Comparison of ENCODE assay signal across 18 cellular contexts in the genomic region with DNA sequence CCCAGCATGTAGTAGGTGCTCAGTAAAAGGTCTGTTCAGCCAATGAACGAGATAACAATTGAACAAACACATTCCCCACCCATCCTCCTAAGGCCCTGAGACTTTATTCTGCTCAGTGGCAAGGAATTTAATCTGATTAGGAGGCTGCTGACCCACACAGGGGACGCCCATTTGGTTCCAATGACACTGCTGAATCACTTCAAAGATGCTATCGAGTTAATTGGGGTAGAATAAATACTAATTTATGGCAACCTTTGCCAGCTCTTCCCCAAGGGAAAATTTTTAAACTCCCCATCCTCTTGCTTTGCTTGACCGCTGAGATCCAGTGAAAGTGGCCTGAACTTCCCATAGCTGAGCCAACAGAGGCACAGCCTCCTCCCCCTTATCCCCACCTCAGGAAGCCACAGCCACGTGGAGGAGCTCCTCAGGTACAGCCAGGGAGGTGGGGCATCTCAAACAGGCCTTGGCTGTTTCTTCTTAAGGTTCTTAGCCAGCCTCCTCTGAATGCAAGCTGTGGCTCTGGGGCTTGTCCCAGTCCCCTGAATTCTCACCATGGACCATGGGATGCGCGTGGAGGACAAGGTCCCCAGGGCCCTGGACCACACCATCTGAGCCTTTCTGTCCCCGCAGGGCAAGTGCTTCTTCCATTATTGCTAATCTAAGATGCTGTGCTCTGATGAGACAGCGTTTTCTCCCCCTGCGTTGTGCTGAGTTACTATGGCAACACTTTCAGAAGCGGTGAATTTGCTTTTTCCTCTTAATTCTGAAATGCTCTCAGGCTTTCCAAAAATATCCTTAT. TPM values are rescaled to one million over a fixed set of nuclear protein-coding genes. Genes with fewer than 3 reads are reported as not detected.
DNase-seq lines count a peak whose midpoint lies in the region; ATAC-seq and TF ChIP-seq lines count a peak whose summit lies in the region.
"Had no signal": no experiment of that assay in that cellular context is flagged by ENCODE, and none has a peak within 500 bp of the region (broad histone marks: within the 10 kb centered on the region; RNA-seq: fewer than 3 reads in every experiment).

No MANE protein-coding gene starts in this region.

- H3K27ac Mint-ChIP-seq in MCF 10A (ENCODE audit: low read depth, unreplicated experiment) (no peak overlapping the region), WTC11 (no peak overlapping the region)
- H3K27ac Mint-ChIP-seq: activated CD4-positive, alpha-beta memory T cell treated with anti-CD3 and anti-CD28 coated beads, Interleukin-2, amount 10 ng/mL, durations not matched to agents 7 days and 5 days; activated T-helper 1 cell treated with anti-CD3 and anti-CD28 coated beads, Interleukin-12 subunit alpha, Interleukin-12 subunit beta, Interleukin-2, Interleukin-4 antibody, amounts not matched to agents 30 ng/mL and 10 ng/mL and 1 ng/mL, durations not matched to agents 14 hours and 24 hours and 36 hours; nephron had no signal

- DNase-seq in T47D (ENCODE audit: low read depth in 1 of 2, low spot score in 1 of 2): peak; percentile 78 to 95
- DNase-seq in MCF 10A (ENCODE audit: unreplicated experiment): no peak
- no peak for DNase-seq in WTC11 (ENCODE audit: low spot score)
- peak; percentile 41 for DNase-seq in iPS-NIHi7 (ENCODE audit: extremely low spot score)
- DNase-seq: activated CD4-positive, alpha-beta memory T cell treated with anti-CD3 and anti-CD28 coated beads, Interleukin-2, amount 10 ng/mL, durations not matched to agents 7 days and 5 days; amniotic stem cell; COR-L47; foreskin fibroblast; HCEC 1CT; NCI-H1694 treated with DMSO at 0.1 percent for 48 hours; NCI-H748 treated with DMSO at 0.1 percent for 48 hours had no signal

- H3K27me3 Mint-ChIP-seq in MCF 10A (ENCODE audit: insufficient read depth, unreplicated experiment) (peaks cover 12% of the 10 kb centered on the region), WTC11 (ENCODE audit: low read depth) (no peaks in the 10 kb centered on the region)

- H3K36me3 Mint-ChIP-seq in MCF 10A (ENCODE audit: insufficient read depth, unreplicated experiment) (peaks cover 7% of the 10 kb centered on the region), WTC11 (no peaks in the 10 kb centered on the region)

- intact Hi-C loops in MCF 10A (cut with micrococcal nuclease): no loop called here

- ATAC-seq in WTC11: peak; percentile 67
- ATAC-seq in HG02642 (IDR thresholded peaks at IDR 0.05; ENCODE audit: poor library complexity, unreplicated experiment): no peak
- ATAC-seq in GM18498 (IDR thresholded peaks at IDR 0.05; ENCODE audit: unreplicated experiment): no peak
- no peak for ATAC-seq in GM19395 (IDR thresholded peaks at IDR 0.05; ENCODE audit: unreplicated experiment)
- ATAC-seq: Panc1 had no signal

- H3K4me3 Mint-ChIP-seq in MCF 10A (ENCODE audit: unreplicated experiment) (no peak overlapping the region), WTC11 (no peak overlapping the region)
- H3K4me3 Mint-ChIP-seq: activated CD4-positive, alpha-beta memory T cell treated with anti-CD3 and anti-CD28 coated beads, Interleukin-2, amount 10 ng/mL, durations not matched to agents 7 days and 5 days; activated T-helper 1 cell treated with anti-CD3 and anti-CD28 coated beads, Interleukin-12 subunit alpha, Interleukin-12 subunit beta, Interleukin-2, Interleukin-4 antibody, amounts not matched to agents 30 ng/mL and 10 ng/mL and 1 ng/mL, durations not matched to agents 14 hours and 24 hours and 36 hours; nephron had no signal

- in situ Hi-C loops in T47D (cut with HindIII; ENCODE audit: low pct_unique_long_range_greater_than_20kb, low sequenced_read_pairs): no loop called here

- BruUV-seq in MCF 10A (replicated peaks; lab: Mats Ljungman, UMichigan): no TSS peak

- no peaks in the 10 kb centered on the region for H3K9me3 Mint-ChIP-seq in MCF 10A (ENCODE audit: unreplicated experiment)
- no peaks in the 10 kb centered on the region for H3K9me3 Mint-ChIP-seq in WTC11
- H3K9me3 Mint-ChIP-seq: activated CD4-positive, alpha-beta memory T cell treated with anti-CD3 and anti-CD28 coated beads, Interleukin-2, amount 10 ng/mL, durations not matched to agents 7 days and 5 days; activated T-helper 1 cell treated with anti-CD3 and anti-CD28 coated beads, Interleukin-12 subunit alpha, Interleukin-12 subunit beta, Interleukin-2, Interleukin-4 antibody, amounts not matched to agents 30 ng/mL and 10 ng/mL and 1 ng/mL, durations not matched to agents 14 hours and 24 hours and 36 hours had no signal

- TF ChIP-seq CTCF in MCF 10A (IDR thresholded peaks at IDR 0.05; ENCODE audit: unreplicated experiment) (no peak), WTC11 (IDR thresholded peaks at IDR 0.05) (no peak)

- POLR2A ChIA-PET in MCF 10A (lab: Yijun Ruan, JAX) (no interaction called here), WTC11 (lab: Charles Lee) (interaction anchor here (1.7 kb wide), 1 partner anchor 32 kb away, joined by 4 read pairs; no protein-coding TSS in a partner anchor)

- CTCF ChIA-PET in MCF 10A (lab: Yijun Ruan, JAX) (interaction anchor here (0.8 to 3.3 kb wide), 6 partner anchors 8 to 33 kb away, joined by 3 to 13 read pairs (median 4); no protein-coding TSS in a partner anchor), WTC11 (lab: Charles Lee) (interaction anchor here (0.8 to 2.1 kb wide), 5 partner anchors 10 to 35 kb away, joined by 3 to 11 read pairs (median 6); no protein-coding TSS in a partner anchor)

- no peaks in the 10 kb centered on the region for H3K4me1 Mint-ChIP-seq in MCF 10A (ENCODE audit: insufficient read depth, unreplicated experiment)
- H3K4me1 Mint-ChIP-seq in WTC11: peaks cover 2% of the 10 kb centered on the region; the same call in 1 of the 2 replicates
- H3K4me1 Mint-ChIP-seq: activated CD4-positive, alpha-beta memory T cell treated with anti-CD3 and anti-CD28 coated beads, Interleukin-2, amount 10 ng/mL, durations not matched to agents 7 days and 5 days had no signal

- peak overlapping the region; percentile 37 for H3K27ac ChIP-seq in temporal lobe (ENCODE audit: low read depth, low read length)

TF ChIP-seq in WTC11, 78 proteins besides CTCF, POLR2A, EP300 and RAD21 (continues in another document):
- TF ChIP-seq, protein P1, sequence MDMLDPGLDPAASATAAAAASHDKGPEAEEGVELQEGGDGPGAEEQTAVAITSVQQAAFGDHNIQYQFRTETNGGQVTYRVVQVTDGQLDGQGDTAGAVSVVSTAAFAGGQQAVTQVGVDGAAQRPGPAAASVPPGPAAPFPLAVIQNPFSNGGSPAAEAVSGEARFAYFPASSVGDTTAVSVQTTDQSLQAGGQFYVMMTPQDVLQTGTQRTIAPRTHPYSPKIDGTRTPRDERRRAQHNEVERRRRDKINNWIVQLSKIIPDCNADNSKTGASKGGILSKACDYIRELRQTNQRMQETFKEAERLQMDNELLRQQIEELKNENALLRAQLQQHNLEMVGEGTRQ (CRISPR knock-in tag; IDR thresholded peaks at IDR 0.05): no peak
- TF ChIP-seq NFYB (CRISPR knock-in tag; conservative IDR thresholded peaks at IDR 0.05; ENCODE audit: low read depth): no peak
- no peak for TF ChIP-seq ZNF671 (CRISPR knock-in tag; IDR thresholded peaks at IDR 0.05)
- TF ChIP-seq CREB1 (CRISPR knock-in tag; IDR thresholded peaks at IDR 0.05): no peak
- TF ChIP-seq TEAD4 (CRISPR knock-in tag; IDR thresholded peaks at IDR 0.05): no peak
- TF ChIP-seq ZNF281 (CRISPR knock-in tag; IDR thresholded peaks at IDR 0.05): no peak
- no peak for TF ChIP-seq E2F1 (CRISPR knock-in tag; IDR thresholded peaks at IDR 0.05)
- no peak for TF ChIP-seq NR1H2 (CRISPR knock-in tag; IDR thresholded peaks at IDR 0.05)
- no peak for TF ChIP-seq SMAD4 (CRISPR knock-in tag; IDR thresholded peaks at IDR 0.05)
- no peak for TF ChIP-seq RELA (CRISPR knock-in tag; IDR thresholded peaks at IDR 0.05; ENCODE audit: borderline replicate concordance)

RNA-seq across cellular contexts. Expression of gene C14orf132, which starts 26.7 kb away (rescaled TPM):
- total RNA-seq in MCF 10A (2022): not detected in 2 replicates
- 14.1 to 17.6 TPM (median 16.0 TPM) in 3 replicates for total RNA-seq in WTC11 (2021)
- total RNA-seq in temporal lobe: 41.8 TPM

Comparison
In these comparisons a context has a peak if more than half of its experiments do, and no peak if none do; other contexts are left out.
1. DNase-seq: peak in T47D (2 of 2) and iPS-NIHi7 (single experiment); none in MCF 10A (single experiment) and WTC11 (single experiment).
2. RNA of gene C14orf132, which starts 26.7 kb away (total RNA-seq): 41.8 TPM in temporal lobe (single experiment) and 14.1 to 17.6 TPM in WTC11; not detected in MCF 10A; every median in the first group is over 10 times any median in the second.